8 cellular contexts compared by ENCODE assay signal in genomic region chr22:49959782-49960158, GRCh38. TPM values are rescaled to one million over a fixed set of nuclear protein-coding genes. Genes with fewer than 3 reads are reported as not detected.
DNase-seq lines count a peak whose midpoint lies in the region; ATAC-seq and TF ChIP-seq lines count a peak whose summit lies in the region.

No MANE protein-coding gene starts in this region.

- H3K79me1 ChIP-seq in mesenchymal stem cell (replicated peaks; ENCODE audit: low read length, poor library complexity, severe bottlenecking) = peaks cover 17% of the 10 kb centered on the region

- H2AK5ac ChIP-seq in mesenchymal stem cell (ENCODE audit: low read length, severe bottlenecking) = peak overlapping the region; percentile 88

- peaks cover 4% of the 10 kb centered on the region; the same call in 1 of the 2 replicates for H3K9me3 ChIP-seq in AG04450 (ENCODE audit: control insufficient read depth, insufficient read depth, low read length)
- H3K9me3 ChIP-seq in mesenchymal stem cell (ENCODE audit: control insufficient read depth, low read length) = no peaks in the 10 kb centered on the region
- no peaks in the 10 kb centered on the region for H3K9me3 ChIP-seq in uterus

- WGBS in mesenchymal stem cell = 31% methylated on average over 9 of the region's 21 CpGs

- POLR2A ChIA-PET in AG04450 (lab: Yijun Ruan, JAX) = interaction anchor here (2.8 to 3.5 kb wide), 2 partner anchors 8 to 23 kb away, joined by 14 to 20 read pairs; no protein-coding TSS in a partner anchor

- H2AFZ ChIP-seq in mesenchymal stem cell (ENCODE audit: low read depth, low read length) = peak overlapping the region; percentile 84

- TF ChIP-seq CTCF in AG04450 (IDR thresholded peaks at IDR 0.05; ENCODE audit: low read depth, low read length) (no peak), choroid plexus epithelial cell (conservative IDR thresholded peaks at IDR 0.05; ENCODE audit: low read depth, low read length) (no peak), uterus (IDR thresholded peaks at IDR 0.05) (peak in 2 of 4 experiments; percentile 9 to 10)

- peak overlapping the region; percentile 77 for H3K9ac ChIP-seq in mesenchymal stem cell (ENCODE audit: low read length)

- H3K4ac ChIP-seq in mesenchymal stem cell (ENCODE audit: low read depth in 1 of 2, low read length in 2 of 2) = peak overlapping the region; percentile 85 to 92

- H4K8ac ChIP-seq in mesenchymal stem cell (ENCODE audit: low read length) = peak overlapping the region; percentile 94

- H2BK12ac ChIP-seq in mesenchymal stem cell (ENCODE audit: low read length in 2 of 2) = peak overlapping the region; percentile 82 to 86

- peak overlapping the region in 1 of 2 experiments; percentile 68 for H3K14ac ChIP-seq in mesenchymal stem cell (ENCODE audit: low read length in 2 of 2)

- peak overlapping the region in 1 of 2 experiments; percentile 3 for H3K23ac ChIP-seq in mesenchymal stem cell (ENCODE audit: low read length in 2 of 2)

- H2BK15ac ChIP-seq in mesenchymal stem cell (ENCODE audit: low read depth, poor library complexity, severe bottlenecking) = peak overlapping the region; percentile 57

- H3K27me3 ChIP-seq in AG04450 (ENCODE audit: control insufficient read depth, insufficient read depth, low read length) = no peaks in the 10 kb centered on the region
- no peaks in the 10 kb centered on the region for H3K27me3 ChIP-seq in mesenchymal stem cell (ENCODE audit: control insufficient read depth in 1 of 2, insufficient read depth in 1 of 2, low read length in 2 of 2)
- no peaks in the 10 kb centered on the region for H3K27me3 ChIP-seq in uterus

- CTCF ChIA-PET in AG04450 (lab: Charles Lee) = no interaction called here

- H3K4me1 ChIP-seq in mesenchymal stem cell (ENCODE audit: control insufficient read depth, insufficient read depth, low read depth, low read length) (peaks cover 48% of the 10 kb centered on the region), uterus (peaks cover 0 to 20% of the 10 kb centered on the region in 2 donors)

- intact Hi-C loops in uterus (cut with DNase I; ENCODE audit: low total_unique reads) = no loop called here

- TF ChIP-seq POLR2A in uterus (IDR thresholded peaks at IDR 0.05) = no peak

- peak; percentile 4 for ATAC-seq in GM21447 (IDR thresholded peaks at IDR 0.05; ENCODE audit: unreplicated experiment)

- H3K4me3 ChIP-seq in AG04450 (ENCODE audit: low read depth, low read length) (peak overlapping the region; percentile 64), choroid plexus epithelial cell (ENCODE audit: low read depth, low read length) (peak overlapping the region; percentile 78), mesenchymal stem cell (ENCODE audit: insufficient read depth in 1 of 2, low read depth in 1 of 2, low read length in 2 of 2) (peak overlapping the region; percentile 79 to 82), uterus (peak overlapping the region; percentile 55 to 79)

- H2BK120ac ChIP-seq in mesenchymal stem cell (ENCODE audit: low read depth, low read length) = peak overlapping the region; percentile 82

- peak overlapping the region; percentile 86 to 98 for H3K18ac ChIP-seq in mesenchymal stem cell (ENCODE audit: low read depth in 1 of 2, low read length in 2 of 2)

- H3K4me2 ChIP-seq in mesenchymal stem cell (ENCODE audit: low read length, poor library complexity, severe bottlenecking) = peak overlapping the region; percentile 97

- H3K36me3 ChIP-seq in mesenchymal stem cell (ENCODE audit: control insufficient read depth in 1 of 2, insufficient read depth in 2 of 2, low read depth in 1 of 2, low read length in 2 of 2) (peaks cover 19 to 29% of the 10 kb centered on the region in 2 experiments), uterus (no peaks in the 10 kb centered on the region)

- peak overlapping the region; percentile 89 for H4K91ac ChIP-seq in mesenchymal stem cell (ENCODE audit: low read length)

- no peak for DNase-seq in AG04450 (ENCODE audit: low read depth, low spot score)
- peak; percentile 24 for DNase-seq in NCI-H2196 treated with DMSO at 0.1 percent for 48 hours (lab: John Stamatoyannopoulos, UW; ENCODE audit: unreplicated experiment)
- DNase-seq in choroid plexus epithelial cell (ENCODE audit: low read depth) = peak; percentile 15
- no peak for DNase-seq in mesenchymal stem cell
- no peak for DNase-seq in uterus
- no peak for DNase-seq in Kasumi-1 (lab: John Stamatoyannopoulos, UW)
- no peak for DNase-seq in GM19240 (ENCODE audit: insufficient read length, low spot score)

- H2BK5ac ChIP-seq in mesenchymal stem cell (ENCODE audit: low read depth, low read length, poor library complexity, severe bottlenecking) = peak overlapping the region; percentile 5

- no peak overlapping the region for H3K27ac ChIP-seq in AG04450 (ENCODE audit: low read depth, low read length)
- H3K27ac ChIP-seq in mesenchymal stem cell (ENCODE audit: low read length, poor library complexity, severe bottlenecking) = no peak overlapping the region
- peak overlapping the region; percentile 93 to 95 for H3K27ac ChIP-seq in uterus

RNA-seq across cellular contexts. Expression of gene PIM3, which starts 0.8 kb away (rescaled TPM):
- polyA plus RNA-seq in AG04450 (2011; rRNA removed) = 6.1 and 8.2 TPM in 2 replicates
- polyA minus RNA-seq in AG04450 (2011; rRNA and poly(A)+ RNA removed) = 3.2 and 4.1 TPM in 2 replicates
- 18.5 TPM for polyA plus RNA-seq in mesenchymal stem cell (2013, experiment 1 of 2)
- polyA plus RNA-seq in mesenchymal stem cell (2013, experiment 2 of 2) = 17.6 TPM
- total RNA-seq in uterus = 100 to 1,000 TPM in 1 of 4 donors, 10 to 100 TPM in 3; 31.7 to 106 (median 53.6) TPM

RNA-seq across cellular contexts. Expression of gene CRELD2, which starts 41.3 kb away (rescaled TPM):
- 31.6 and 35.4 TPM in 2 replicates for polyA plus RNA-seq in AG04450 (2011; rRNA removed)
- polyA minus RNA-seq in AG04450 (2011; rRNA and poly(A)+ RNA removed) = 8.3 and 8.9 TPM in 2 replicates
- polyA plus RNA-seq in mesenchymal stem cell (2013, experiment 1 of 2) = 37.9 TPM
- 35.8 TPM for polyA plus RNA-seq in mesenchymal stem cell (2013, experiment 2 of 2)
- 10 to 100 TPM in 2 of 4 donors, 1 to 10 TPM in 2; 3.6 to 37.0 (median 14.6) TPM for total RNA-seq in uterus

RNA-seq across cellular contexts. Expression of gene ALG12, which starts 41.5 kb away (rescaled TPM):
- 5.4 and 5.6 TPM in 2 replicates for polyA plus RNA-seq in AG04450 (2011; rRNA removed)
- polyA minus RNA-seq in AG04450 (2011; rRNA and poly(A)+ RNA removed) = 5.6 and 6.8 TPM in 2 replicates
- polyA plus RNA-seq in mesenchymal stem cell (2013, experiment 1 of 2) = 20.9 TPM
- 21.2 TPM for polyA plus RNA-seq in mesenchymal stem cell (2013, experiment 2 of 2)
- 10 to 100 TPM; 11.8 to 22.5 (median 18.3) TPM for total RNA-seq in uterus

RNA-seq across cellular contexts. Expression of gene IL17REL, which starts 52.8 kb away (rescaled TPM):
- not detected in 2 replicates for polyA plus RNA-seq in AG04450 (2011; rRNA removed)
- polyA minus RNA-seq in AG04450 (2011; rRNA and poly(A)+ RNA removed) = not detected in 2 replicates
- 0.06 TPM for polyA plus RNA-seq in mesenchymal stem cell (2013, experiment 1 of 2)
- polyA plus RNA-seq in mesenchymal stem cell (2013, experiment 2 of 2) = 0.08 TPM
- under 1 TPM in 2 of 4 donors, not detected in 2; 0.12 to 0.26 TPM for total RNA-seq in uterus

Comparison
In these comparisons a context has a peak if more than half of its experiments do, and no peak if none do; other contexts are left out.
1. DNase-seq: peak in NCI-H2196 treated with DMSO at 0.1 percent for 48 hours (single experiment) and choroid plexus epithelial cell (single experiment); none in AG04450 (single experiment), mesenchymal stem cell (single experiment), uterus (0 of 2), Kasumi-1 (0 of 2) and GM19240 (single experiment).
2. H3K27ac ChIP-seq: peak in uterus (2 of 2); none in AG04450 (single experiment) and mesenchymal stem cell (single experiment).
3. Peak in every context shown above with its lines, with median percentiles within 50 percentile points of each other: H3K4me3 ChIP-seq.